ENCODE assay signal across 10 cellular contexts in genomic region chr17:42354956-42355843, GRCh38. TPM values are rescaled to one million over a fixed set of nuclear protein-coding genes. Genes with fewer than 3 reads are reported as not detected.
A peak's percentile ranks its signal among the peaks of the same experiment; 100 is the strongest.
DNase-seq lines count a peak whose midpoint lies in the region; ATAC-seq, FAIRE-seq and TF ChIP-seq lines count a peak whose summit lies in the region.
"Had no signal": no experiment of that assay in that cellular context is flagged by ENCODE, and none has a peak within 500 bp of the region (broad histone marks: within the 10 kb centered on the region; RNA-seq: fewer than 3 reads in every experiment).

No MANE protein-coding gene starts in this region.

- no peaks in the 10 kb centered on the region for H3K9me3 Mint-ChIP-seq in CD4-positive, alpha-beta T cell
- H3K9me3 Mint-ChIP-seq in astrocyte (ENCODE audit: unreplicated experiment): no peaks in the 10 kb centered on the region

- H3K9me2 ChIP-seq in GM23248 (ENCODE audit: insufficient read depth): no peaks in the 10 kb centered on the region

- H3K36me3 ChIP-seq in GM23248 (ENCODE audit: low read depth) (no peaks in the 10 kb centered on the region), astrocyte (ENCODE audit: insufficient read depth, low read length) (no peaks in the 10 kb centered on the region), osteoblast (ENCODE audit: insufficient read depth, low read length) (peaks cover 4% of the 10 kb centered on the region)
- H3K36me3 ChIP-seq: brain microvascular endothelial cell had no signal

- DNase-seq in CD4-positive, alpha-beta T cell: no peak
- peak; percentile 79 for DNase-seq in GM23248
- peak; percentile 49 for DNase-seq in astrocyte (ENCODE audit: low read depth)
- no peak for DNase-seq in osteoblast (ENCODE audit: insufficient read length, low spot score, missing footprints)
- no peak for DNase-seq in D721Med (ENCODE audit: insufficient read length, low spot score)
- DNase-seq: brain microvascular endothelial cell; stimulated activated CD4-positive, alpha-beta T cell treated with anti-CD3 and anti-CD28 coated beads, Interleukin-2, amount 100 ng/mL, for 24 hours; stimulated activated naive CD4-positive, alpha-beta T cell had no signal

- no peak overlapping the region for H3K4me2 ChIP-seq in GM23248 (ENCODE audit: unreplicated experiment)
- no peak overlapping the region for H3K4me2 ChIP-seq in astrocyte (ENCODE audit: low read length)
- peak overlapping the region; percentile 53 for H3K4me2 ChIP-seq in osteoblast (ENCODE audit: insufficient read depth, low read length)

- H3K27me3 Mint-ChIP-seq in CD4-positive, alpha-beta T cell: no peaks in the 10 kb centered on the region
- no peaks in the 10 kb centered on the region for H3K27me3 Mint-ChIP-seq in astrocyte (ENCODE audit: low read depth, unreplicated experiment)

- H3K4me1 Mint-ChIP-seq in CD4-positive, alpha-beta T cell (ENCODE audit: low read depth): peaks cover 51% of the 10 kb centered on the region
- peaks cover 4% of the 10 kb centered on the region for H3K4me1 Mint-ChIP-seq in astrocyte (ENCODE audit: low read depth, unreplicated experiment)

- TF ChIP-seq CTCF in CD4-positive, alpha-beta T cell (IDR thresholded peaks at IDR 0.05): no peak
- TF ChIP-seq CTCF in astrocyte (IDR thresholded peaks at IDR 0.05; ENCODE audit: insufficient read depth, low read depth, low read length) (no peak), osteoblast (IDR thresholded peaks at IDR 0.05; ENCODE audit: extremely low read depth, low read depth, low read length) (no peak), D721Med (IDR thresholded peaks at IDR 0.05; ENCODE audit: insufficient read depth, missing control alignments) (no peak)

- intact Hi-C loops in CD4-positive, alpha-beta T cell (cut with DNase I, micrococcal nuclease): no loop called here

- CTCF ChIA-PET in CD4-positive, alpha-beta T cell (lab: Charles Lee): interaction anchor here (0.7 kb wide), 1 partner anchor 313 kb away, joined by 3 read pairs; no protein-coding TSS in a partner anchor

- H3K79me2 ChIP-seq in GM23248 (ENCODE audit: insufficient read depth): peaks cover 98% of the 10 kb centered on the region
- H3K79me2 ChIP-seq in astrocyte (ENCODE audit: insufficient read depth, low read length): peaks cover 83% of the 10 kb centered on the region
- peaks cover 82% of the 10 kb centered on the region for H3K79me2 ChIP-seq in osteoblast (ENCODE audit: insufficient read depth, low read length)

- POLR2A ChIA-PET in CD4-positive, alpha-beta T cell (lab: Charles Lee): interaction anchor here (1.7 kb wide), 1 partner anchor 33 kb away, joined by 7 read pairs; the partner anchor contains the start of gene STAT3

- no peak overlapping the region for H3K27ac ChIP-seq in CD4-positive, alpha-beta T cell (ENCODE audit: low read depth, low read length)
- peak overlapping the region; percentile 45 for H3K27ac ChIP-seq in GM23248
- no peak overlapping the region for H3K27ac ChIP-seq in astrocyte (ENCODE audit: low read depth, low read length)
- peak overlapping the region; percentile 78 for H3K27ac ChIP-seq in osteoblast (ENCODE audit: low read depth, low read length)
- H3K27ac ChIP-seq: brain microvascular endothelial cell had no signal

- H3K4me3 Mint-ChIP-seq in CD4-positive, alpha-beta T cell: no peak overlapping the region
- H3K4me3 Mint-ChIP-seq in astrocyte (ENCODE audit: unreplicated experiment): no peak overlapping the region

- no peaks in the 10 kb centered on the region for H3K9me3 ChIP-seq in CD4-positive, alpha-beta T cell (ENCODE audit: control insufficient read depth, low read length)
- H3K9me3 ChIP-seq in GM23248 (ENCODE audit: low read depth) (no peaks in the 10 kb centered on the region), astrocyte (ENCODE audit: insufficient read depth, low read depth, low read length) (no peaks in the 10 kb centered on the region), osteoblast (ENCODE audit: low read depth, low read length) (no peaks in the 10 kb centered on the region)

- no peak overlapping the region for H2AFZ ChIP-seq in GM23248
- no peak overlapping the region for H2AFZ ChIP-seq in astrocyte (ENCODE audit: low read depth, low read length)
- no peak overlapping the region for H2AFZ ChIP-seq in osteoblast (ENCODE audit: low read length)

- in situ Hi-C loops in GM23248 (cut with MboI): no loop called here

- H3K4me1 ChIP-seq in GM23248 (ENCODE audit: insufficient read depth) (peaks cover 19% of the 10 kb centered on the region; the same call in 1 of the 2 replicates), astrocyte (ENCODE audit: insufficient read depth, low read length) (no peaks in the 10 kb centered on the region), osteoblast (ENCODE audit: insufficient read depth, low read length) (peaks cover 24% of the 10 kb centered on the region)

- H3K27me3 ChIP-seq in CD4-positive, alpha-beta T cell (ENCODE audit: control insufficient read depth, insufficient read depth, low read length): no peaks in the 10 kb centered on the region
- H3K27me3 ChIP-seq in GM23248 (replicated peaks; ENCODE audit: insufficient read depth) (no peaks in the 10 kb centered on the region), astrocyte (ENCODE audit: insufficient read depth, low read length) (no peaks in the 10 kb centered on the region), osteoblast (ENCODE audit: insufficient read depth, low read length) (no peaks in the 10 kb centered on the region)
- H3K27me3 ChIP-seq: brain microvascular endothelial cell had no signal

- H4K20me1 ChIP-seq in GM23248 (ENCODE audit: insufficient read depth) (peaks cover 12% of the 10 kb centered on the region), astrocyte (ENCODE audit: insufficient read depth, low read length) (peaks cover 79% of the 10 kb centered on the region), osteoblast (ENCODE audit: insufficient read depth, low read length) (peaks cover 39% of the 10 kb centered on the region)

- peak overlapping the region; percentile 14 for H3K27ac Mint-ChIP-seq in CD4-positive, alpha-beta T cell
- no peak overlapping the region for H3K27ac Mint-ChIP-seq in astrocyte (ENCODE audit: unreplicated experiment)

- FAIRE-seq in astrocyte (lab: Jason Lieb, UNC): no peak
- no peak for FAIRE-seq in D721Med (lab: Jason Lieb, UNC)

- no peak for ATAC-seq in CD4-positive, alpha-beta T cell (ENCODE audit: poor library complexity)
- ATAC-seq in HG02884 (IDR thresholded peaks at IDR 0.05; ENCODE audit: unreplicated experiment): no peak
- ATAC-seq in GM21528 (IDR thresholded peaks at IDR 0.05; ENCODE audit: low FRiP score, unreplicated experiment): no peak

- H3K4me3 ChIP-seq in GM23248 (no peak overlapping the region), astrocyte (ENCODE audit: insufficient read depth, low read depth, low read length) (no peak overlapping the region), osteoblast (ENCODE audit: insufficient read depth, low read length) (peak overlapping the region; percentile 8)

- H3K9ac ChIP-seq in GM23248: peak overlapping the region; percentile 17; the same call in 1 of the 2 replicates
- H3K9ac ChIP-seq in astrocyte (ENCODE audit: low read length): no peak overlapping the region

- H3F3A ChIP-seq in GM23248 (ENCODE audit: insufficient read depth): peaks cover 16% of the 10 kb centered on the region; the same call in 1 of the 2 replicates

- WGBS in GM23248 (ENCODE audit: low coverage in 1 of 2, low lambda C conversion rate in 2 of 2, missing lambda C conversion rate in 2 of 2), 2 experiments: 25 to 36% methylated on average over 3 of the region's 3 CpGs

- peaks cover 34% of the 10 kb centered on the region for H3K36me3 Mint-ChIP-seq in CD4-positive, alpha-beta T cell (ENCODE audit: low read depth)
- peaks cover 2% of the 10 kb centered on the region for H3K36me3 Mint-ChIP-seq in astrocyte (ENCODE audit: low read depth, unreplicated experiment)

RNA-seq across cellular contexts. Expression of gene STAT3, which starts 33.0 kb away (rescaled TPM):
- 100 to 1,000 TPM; 315 to 319 TPM for total RNA-seq in CD4-positive, alpha-beta T cell
- total RNA-seq in GM23248 (2014; rRNA removed; shearing (Covaris generic)): 79.4 and 84.1 TPM in 2 replicates
- 112 and 115 TPM in 2 replicates for polyA plus RNA-seq in GM23248 (2016; fragmentation: Nextera tagmentation; extraction: Ambion mirVana)
- total RNA-seq in astrocyte (145 and 154 TPM in 2 replicates), osteoblast (197 and 206 TPM in 2 replicates)

Comparison
In these comparisons a context has a peak if more than half of its experiments do, and no peak if none do; other contexts are left out.
1. DNase-seq: peak in GM23248 (single experiment) and astrocyte (single experiment); none in CD4-positive, alpha-beta T cell (0 of 10), osteoblast (single experiment) and D721Med (single experiment).
2. H3K27ac ChIP-seq: peak in GM23248 (single experiment) and osteoblast (single experiment); none in CD4-positive, alpha-beta T cell (single experiment) and astrocyte (single experiment).